ENCODE assay signal across 29 cellular contexts in the genomic region with DNA sequence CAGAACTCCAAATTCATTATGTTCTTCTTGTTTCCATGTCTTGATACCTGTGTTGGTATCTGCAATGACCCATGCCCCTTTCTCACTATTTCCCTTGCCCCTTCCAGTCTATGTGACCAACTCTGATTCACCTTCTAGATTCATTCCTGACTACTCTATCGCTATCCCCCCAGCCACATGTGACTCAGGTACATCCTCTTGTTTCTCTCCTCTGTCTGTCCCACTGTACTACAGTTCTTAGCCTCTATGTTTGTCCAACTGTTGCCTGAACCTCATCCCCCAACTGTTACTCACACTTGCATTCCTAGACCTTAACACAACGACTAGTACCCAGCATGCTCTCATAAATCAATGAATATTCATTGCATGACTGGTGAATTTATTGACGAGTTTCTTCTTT. TPM values are rescaled to one million over a fixed set of nuclear protein-coding genes. Genes with fewer than 3 reads are reported as not detected.
"Had no signal": no experiment of that assay in that cellular context is flagged by ENCODE, and none has a peak within 500 bp of the region (broad histone marks: within the 10 kb centered on the region; RNA-seq: fewer than 3 reads in every experiment).

No MANE protein-coding gene starts in this region.

- H3K4me1 Mint-ChIP-seq: activated CD4-positive, alpha-beta T cell treated with anti-CD3 and anti-CD28 coated beads, Interleukin-2, amount 10 ng/mL, durations not matched to agents 24 days and 14 days; activated naive CD4-positive, alpha-beta T cell treated with anti-CD3 and anti-CD28 coated beads, Interleukin-2, amount 10 ng/mL, durations not matched to agents 7 days and 5 days; activated naive CD8-positive, alpha-beta T cell treated with anti-CD3 and anti-CD28 coated beads, Interleukin-2, amount 50 U/mL, for 24 hours; brain had no signal

- H3K27ac Mint-ChIP-seq: activated CD4-positive, alpha-beta T cell treated with anti-CD3 and anti-CD28 coated beads, Interleukin-2, amount 10 ng/mL, durations not matched to agents 24 days and 14 days; activated naive CD4-positive, alpha-beta T cell treated with anti-CD3 and anti-CD28 coated beads, Interleukin-2, amount 10 ng/mL, durations not matched to agents 7 days and 5 days; activated naive CD8-positive, alpha-beta T cell; activated naive CD8-positive, alpha-beta T cell treated with anti-CD3 and anti-CD28 coated beads, Interleukin-2, amount 50 U/mL, for 24 hours; activated T-helper 1 cell treated with anti-CD3 and anti-CD28 coated beads, Interleukin-12 subunit alpha, Interleukin-12 subunit beta, Interleukin-2, Interleukin-4 antibody, amounts not matched to agents 30 ng/mL and 10 ng/mL and 1 ng/mL, durations not matched to agents 14 hours and 24 hours and 36 hours; brain had no signal

- H3K9me3 Mint-ChIP-seq: activated CD4-positive, alpha-beta T cell treated with anti-CD3 and anti-CD28 coated beads, Interleukin-2, amount 10 ng/mL, durations not matched to agents 24 days and 14 days; activated naive CD4-positive, alpha-beta T cell treated with anti-CD3 and anti-CD28 coated beads, Interleukin-2, amount 10 ng/mL, durations not matched to agents 7 days and 5 days; activated naive CD8-positive, alpha-beta T cell treated with anti-CD3 and anti-CD28 coated beads, Interleukin-2, amount 50 U/mL, for 24 hours; activated T-cell treated with anti-CD3 and anti-CD28 coated beads, Interleukin-2, amount 50 U/mL, for 4 hours; activated T-helper 1 cell treated with anti-CD3 and anti-CD28 coated beads, Interleukin-12 subunit alpha, Interleukin-12 subunit beta, Interleukin-2, Interleukin-4 antibody, amounts not matched to agents 30 ng/mL and 10 ng/mL and 1 ng/mL, durations not matched to agents 14 hours and 24 hours and 36 hours; brain had no signal

- ATAC-seq: activated naive CD8-positive, alpha-beta T cell treated with anti-CD3 and anti-CD28 coated beads, Interleukin-2, amount 50 U/mL, for 24 hours; activated T-cell treated with anti-CD3 and anti-CD28 coated beads, Interleukin-2, amount 50 U/mL, for 4 hours had no signal

- H3K4me3 Mint-ChIP-seq: activated CD4-positive, alpha-beta T cell treated with anti-CD3 and anti-CD28 coated beads, Interleukin-2, amount 10 ng/mL, durations not matched to agents 24 days and 14 days; activated naive CD4-positive, alpha-beta T cell treated with anti-CD3 and anti-CD28 coated beads, Interleukin-2, amount 10 ng/mL, durations not matched to agents 7 days and 5 days; activated naive CD8-positive, alpha-beta T cell; activated naive CD8-positive, alpha-beta T cell treated with anti-CD3 and anti-CD28 coated beads, Interleukin-2, amount 50 U/mL, for 24 hours; activated T-cell treated with anti-CD3 and anti-CD28 coated beads, Interleukin-2, amount 50 U/mL, for 4 hours; activated T-helper 1 cell treated with anti-CD3 and anti-CD28 coated beads, Interleukin-12 subunit alpha, Interleukin-12 subunit beta, Interleukin-2, Interleukin-4 antibody, amounts not matched to agents 30 ng/mL and 10 ng/mL and 1 ng/mL, durations not matched to agents 14 hours and 24 hours and 36 hours; brain had no signal

- H3K36me3 Mint-ChIP-seq: activated naive CD4-positive, alpha-beta T cell treated with anti-CD3 and anti-CD28 coated beads, Interleukin-2, amount 10 ng/mL, durations not matched to agents 7 days and 5 days; activated naive CD8-positive, alpha-beta T cell; brain had no signal

- DNase-seq: activated CD4-positive, alpha-beta T cell treated with anti-CD3 and anti-CD28 coated beads for 1 hour; activated CD4-positive, alpha-beta T cell treated with anti-CD3 and anti-CD28 coated beads, Interleukin-2, amount 10 ng/mL, durations not matched to agents 24 days and 14 days; activated CD4-positive, alpha-beta T cell treated with anti-CD3 and anti-CD28 coated beads, Interleukin-2, amount 50 U/mL, for 4 hours; activated CD4-positive, CD25-positive, alpha-beta regulatory T cell; activated CD8-positive, alpha-beta memory T cell treated with anti-CD3 and anti-CD28 coated beads, Interleukin-2, amount 50 U/mL, for 4 hours; activated effector memory CD4-positive, alpha-beta T cell treated with Interleukin-2 at 50 U/mL for 16 hours; activated naive CD4-positive, alpha-beta T cell treated with anti-CD3 and anti-CD28 coated beads, Interleukin-2, amount 10 ng/mL, durations not matched to agents 7 days and 5 days; activated naive CD8-positive, alpha-beta T cell treated with anti-CD3 and anti-CD28 coated beads, Interleukin-2, amount 50 U/mL, for 24 hours; activated T-cell treated with anti-CD3 and anti-CD28 coated beads for 4 hours; activated T-cell treated with anti-CD3 and anti-CD28 coated beads, Interleukin-2, amount 50 U/mL, for 4 hours; anterior cingulate cortex; central memory CD4-positive, alpha-beta T cell; MG63; NCI-H1048; NCI-H1436 treated with DMSO at 0.1 percent for 48 hours; NCI-H1694 treated with DMSO at 0.1 percent for 48 hours; NCI-H2029; NCI-H345; NCI-H524 treated with DMSO at 0.1 percent for 48 hours; Right ventricle myocardium superior; SW 1271; T-helper 1 cell; T1000; WERI-Rb-1 had no signal

- H3K27me3 Mint-ChIP-seq: activated naive CD8-positive, alpha-beta T cell; activated naive CD8-positive, alpha-beta T cell treated with anti-CD3 and anti-CD28 coated beads, Interleukin-2, amount 50 U/mL, for 24 hours had no signal

RNA-seq across cellular contexts. Expression of a gene that starts 10.0 kb away (rescaled TPM):
- total RNA-seq: activated CD4-positive, alpha-beta T cell treated with anti-CD3 and anti-CD28 coated beads, Interleukin-2, amount 10 ng/mL, durations not matched to agents 24 days and 14 days; activated T-helper 1 cell treated with anti-CD3 and anti-CD28 coated beads, Interleukin-12 subunit alpha, Interleukin-12 subunit beta, Interleukin-2, Interleukin-4 antibody, amounts not matched to agents 30 ng/mL and 10 ng/mL and 1 ng/mL, durations not matched to agents 14 hours and 24 hours and 36 hours; NCI-H460; T-helper 2 cell treated with Interferon-gamma antibody and Interleukin-4, amounts not matched to agents 100 ng/mL and 5 ng/mL, for 36 hours had no signal
